In the genomic region with DNA sequence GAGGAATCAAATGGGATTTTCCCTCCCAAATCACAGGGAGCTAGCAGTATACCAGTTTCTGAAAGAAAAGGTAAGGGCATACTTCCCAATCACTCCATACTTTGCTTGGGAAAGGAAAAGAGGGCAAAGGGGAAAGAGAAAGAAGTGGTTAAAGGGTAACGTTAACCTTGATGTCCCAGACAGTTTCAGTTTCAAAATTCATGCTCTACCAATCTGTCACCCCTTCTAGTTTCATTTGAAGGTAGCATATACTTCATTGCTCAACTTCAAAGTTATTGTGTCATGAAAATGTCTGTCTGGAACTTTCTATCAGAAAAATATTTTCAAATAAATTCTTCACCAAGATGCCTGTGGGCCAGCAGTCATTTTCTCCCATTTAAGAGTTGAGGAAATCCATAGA, we compare ENCODE assay signal across 23 cellular contexts. TPM values are rescaled to one million over a fixed set of nuclear protein-coding genes. Genes with fewer than 3 reads are reported as not detected.
DNase-seq lines count a peak whose midpoint lies in the region; ATAC-seq and TF ChIP-seq lines count a peak whose summit lies in the region.
"Had no signal": no experiment of that assay in that cellular context is flagged by ENCODE, and none has a peak within 500 bp of the region (broad histone marks: within the 10 kb centered on the region; RNA-seq: fewer than 3 reads in every experiment).

No MANE protein-coding gene starts in this region.

- H3K36me3 ChIP-seq in mucosa of descending colon (ENCODE audit: low read depth) (no peaks in the 10 kb centered on the region), body of pancreas (replicated peaks in 1 of 2; ENCODE audit: insufficient read depth in 1 of 2, low read depth in 2 of 2) (no peaks in the 10 kb centered on the region)
- H3K36me3 ChIP-seq: cardiac muscle cell, pancreas, thoracic aorta, WERI-Rb-1 had no signal

- ATAC-seq in GM18511 (IDR thresholded peaks at IDR 0.05; ENCODE audit: unreplicated experiment), result peak; percentile 83
- peak; percentile 67 for ATAC-seq in GM21423 (IDR thresholded peaks at IDR 0.05; ENCODE audit: unreplicated experiment)
- ATAC-seq in HG03378 (IDR thresholded peaks at IDR 0.05; ENCODE audit: unreplicated experiment), result peak; percentile 81
- peak; percentile 47 for ATAC-seq in mucosa of descending colon
- ATAC-seq in body of pancreas, result no peak
- no peak for ATAC-seq in omental fat pad (ENCODE audit: low FRiP score)
- ATAC-seq: pancreas had no signal

- no peaks in the 10 kb centered on the region for H3K9me3 ChIP-seq in mucosa of descending colon
- no peaks in the 10 kb centered on the region for H3K9me3 ChIP-seq in body of pancreas
- H3K9me3 ChIP-seq: Caco-2, pancreas, thoracic aorta had no signal

- in situ Hi-C loops in GM13977 (cut with MboI; ENCODE audit: low pct_unique_long_range_greater_than_20kb, low sequenced_read_pairs, unreplicated experiment), result no loop called here

- DNase-seq in mucosa of descending colon, result no peak
- no peak for DNase-seq in body of pancreas
- no peak for DNase-seq in retina
- DNase-seq in omental fat pad (ENCODE audit: low spot score), result no peak
- DNase-seq in GM13977 (ENCODE audit: low spot score), result no peak
- DNase-seq: Caco-2; HFFc6; Karpas-422; NCI-H1436; NCI-H345; pancreas; stimulated activated CD4-positive, alpha-beta T cell treated with anti-CD3 and anti-CD28 coated beads, Interleukin-4, amount 100 ng/mL, for 4 hours; stimulated activated CD8-positive, alpha-beta memory T cell treated with anti-CD3 and anti-CD28 coated beads, Interleukin-4, amount 100 ng/mL, for 48 hours; T-helper 1 cell; WERI-Rb-1 had no signal

- H3K27ac ChIP-seq in body of pancreas, result no peak overlapping the region
- H3K27ac ChIP-seq: cardiac muscle cell, pancreas, skin epidermis, thoracic aorta, WERI-Rb-1 had no signal

- TF ChIP-seq POLR2A in body of pancreas (IDR thresholded peaks at IDR 0.05), result no peak

- H3K27me3 ChIP-seq in body of pancreas, result no peaks in the 10 kb centered on the region
- H3K27me3 ChIP-seq: cardiac muscle cell had no signal

- H3K4me3 ChIP-seq in mucosa of descending colon, result no peak overlapping the region
- no peak overlapping the region for H3K4me3 ChIP-seq in body of pancreas
- H3K4me3 ChIP-seq: cardiac muscle cell, pancreas, skin epidermis, thoracic aorta had no signal

- TF ChIP-seq CTCF in mucosa of descending colon (IDR thresholded peaks at IDR 0.05) (no peak), body of pancreas (IDR thresholded peaks at IDR 0.05) (no peak), omental fat pad (IDR thresholded peaks at IDR 0.05) (no peak), GM13977 (IDR thresholded peaks at IDR 0.05; ENCODE audit: extremely low read depth, insufficient read depth, missing control alignments) (no peak)

- no peaks in the 10 kb centered on the region for H3K4me1 ChIP-seq in mucosa of descending colon (ENCODE audit: low read depth)
- no peaks in the 10 kb centered on the region for H3K4me1 ChIP-seq in body of pancreas
- H3K4me1 ChIP-seq: Caco-2, pancreas had no signal

- WGBS in body of pancreas, 2 donors, result 44 to 53% methylated on average over 1 of the region's 1 CpG

- intact Hi-C loops in mucosa of descending colon (cut with DNase I, micrococcal nuclease) (no loop called here), body of pancreas (cut with DNase I) (no loop called here)

RNA-seq across cellular contexts. Expression of a gene that starts 16.0 kb away (rescaled TPM):
- total RNA-seq in mucosa of descending colon, result 1 to 10 TPM in 1 of 3 donors, under 1 TPM in 2; 0.60 to 1.5 (median 0.77) TPM
- total RNA-seq in body of pancreas, result under 1 TPM in 1 of 2 donors, not detected in 1; 0.99 TPM
- total RNA-seq in omental fat pad, result 10 to 100 TPM in 3 of 4 donors, 1 to 10 TPM in 1; 3.0 to 80.5 (median 18.1) TPM
- total RNA-seq: Caco-2, dermis microvascular lymphatic vessel endothelial cell, epithelial cell of proximal tubule, HFFc6, thoracic aorta had no signal

RNA-seq across cellular contexts. Expression of a gene that starts 35.8 kb away (rescaled TPM):
- total RNA-seq in mucosa of descending colon (100 to 1,000 TPM in 2 of 3 donors, 10 to 100 TPM in 1; 63.0 to 132 (median 111) TPM), body of pancreas (10 to 100 TPM in 1 of 2 donors, 1 to 10 TPM in 1; 8.2 to 19.2 TPM), omental fat pad (10 to 100 TPM; 27.3 to 55.5 (median 38.4) TPM)

RNA-seq across cellular contexts. Expression of a gene that starts 43.2 kb away (rescaled TPM):
- total RNA-seq in mucosa of descending colon (10 to 100 TPM in 2 of 3 donors, 1 to 10 TPM in 1; 3.3 to 17.6 (median 13.9) TPM), body of pancreas (10 to 100 TPM in 1 of 2 donors, 1 to 10 TPM in 1; 8.6 to 15.5 TPM), omental fat pad (100 to 1,000 TPM in 2 of 4 donors, 10 to 100 TPM in 2; 77.9 to 327 (median 148) TPM)

Comparison
In these comparisons a context has a peak if more than half of its experiments do, and no peak if none do; other contexts are left out.
1. ATAC-seq: peak in GM18511 (single experiment), GM21423 (single experiment), HG03378 (single experiment) and mucosa of descending colon (single experiment); none in body of pancreas (single experiment) and omental fat pad (single experiment).
2. RNA of a gene that starts 43.2 kb away (total RNA-seq): 77.9 to 327 TPM in omental fat pad; 8.6 to 15.5 TPM in body of pancreas and 3.3 to 17.6 TPM in mucosa of descending colon; every median in the first group is over 4 times any median in the second.